1 cellular context compared by ENCODE assay signal in genomic region chr2:98734823-98735260, GRCh38.
TF ChIP-seq lines count a peak whose summit lies in the region.

No MANE protein-coding gene starts in this region.

TF ChIP-seq in K562, 482 proteins besides CTCF, POLR2A, EP300 and RAD21 (continued from another document and continues in another):
- TF ChIP-seq, protein P1, sequence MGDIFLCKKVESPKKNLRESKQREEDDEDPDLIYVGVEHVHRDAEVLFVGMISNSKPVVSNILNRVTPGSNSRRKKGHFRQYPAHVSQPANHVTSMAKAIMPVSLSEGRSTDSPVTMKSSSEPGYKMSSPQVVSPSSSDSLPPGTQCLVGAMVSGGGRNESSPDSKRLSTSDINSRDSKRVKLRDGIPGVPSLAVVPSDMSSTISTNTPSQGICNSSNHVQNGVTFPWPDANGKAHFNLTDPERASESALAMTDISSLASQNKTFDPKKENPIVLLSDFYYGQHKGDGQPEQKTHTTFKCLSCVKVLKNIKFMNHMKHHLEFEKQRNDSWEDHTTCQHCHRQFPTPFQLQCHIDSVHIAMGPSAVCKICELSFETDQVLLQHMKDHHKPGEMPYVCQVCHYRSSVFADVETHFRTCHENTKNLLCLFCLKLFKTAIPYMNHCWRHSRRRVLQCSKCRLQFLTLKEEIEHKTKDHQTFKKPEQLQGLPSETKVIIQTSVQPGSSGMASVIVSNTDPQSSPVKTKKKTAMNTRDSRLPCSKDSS (IDR thresholded peaks at IDR 0.05; ENCODE audit: low read depth, partially characterized antibody), result no peak
- TF ChIP-seq ZNF445 (CRISPR knock-in tag; IDR thresholded peaks at IDR 0.05; ENCODE audit: low read depth) (no peak), ZNF224 (CRISPR knock-in tag; IDR thresholded peaks at IDR 0.05) (no peak), MAFG (tag; conservative IDR thresholded peaks at IDR 0.05) (no peak), RCOR1 (IDR thresholded peaks at IDR 0.05; ENCODE audit: borderline replicate concordance in 1 of 2, low read depth in 2 of 2, low read length in 2 of 2) (peak; percentile 17 to 88; a peak in 2 of 4 replicates), CBX3 (IDR thresholded peaks at IDR 0.05; ENCODE audit: borderline replicate concordance in 1 of 2, low read length in 2 of 2) (0 out of 3 replicates have a peak, but pooled peaks of 1 of the 2 experiments have one; percentile 34), MTA2 (IDR thresholded peaks at IDR 0.05; ENCODE audit: low read depth) (peak; percentile 54), STAT5A (IDR thresholded peaks at IDR 0.05; ENCODE audit: borderline replicate concordance, low read length) (peak; percentile 87), ELF1 (tag; IDR thresholded peaks at IDR 0.05) (no peak), HNRNPL (IDR thresholded peaks at IDR 0.05; ENCODE audit: low read depth, low read length) (no peak), NR2C1 (IDR thresholded peaks at IDR 0.05) (no peak), NR2C1 (tag; IDR thresholded peaks at IDR 0.05) (no peak), SOX6 (IDR thresholded peaks at IDR 0.05) (peak; percentile 94), SAFB2 (IDR thresholded peaks at IDR 0.05; ENCODE audit: borderline replicate concordance, low read depth, low read length, severe bottlenecking) (no peak), SP2 (IDR thresholded peaks at IDR 0.05; ENCODE audit: extremely low read depth, low read depth, low read length, poor library complexity, severe bottlenecking) (no peak), RBM15 (IDR thresholded peaks at IDR 0.05; ENCODE audit: insufficient read depth, low read length) (no peak), SMAD3 (CRISPR knock-in tag; conservative IDR thresholded peaks at IDR 0.05) (no peak), ZFP91 (CRISPR knock-in tag; IDR thresholded peaks at IDR 0.05) (no peak), GABPA (tag; conservative IDR thresholded peaks at IDR 0.05; ENCODE audit: low read depth) (no peak), BRCA1 (IDR thresholded peaks at IDR 0.05) (no peak), BRCA1 (CRISPR knock-in tag; IDR thresholded peaks at IDR 0.05) (no peak), SMARCC2 (IDR thresholded peaks at IDR 0.05; ENCODE audit: low read depth) (no peak), ESRRA (IDR thresholded peaks at IDR 0.05; ENCODE audit: borderline replicate concordance, low read depth) (peak; percentile 27; the same call in 1 of the 2 replicates), TAL1 (IDR thresholded peaks at IDR 0.05) (peak; percentile 87), ZC3H4 (CRISPR knock-in tag; IDR thresholded peaks at IDR 0.05; ENCODE audit: borderline replicate concordance) (no peak), NFIC (IDR thresholded peaks at IDR 0.05) (peak; percentile 65), ERF (CRISPR knock-in tag; IDR thresholded peaks at IDR 0.05) (no peak), NCOR1 (IDR thresholded peaks at IDR 0.05) (peak; percentile 77), ZNF184 (CRISPR knock-in tag; IDR thresholded peaks at IDR 0.05) (no peak), HDAC1 (IDR thresholded peaks at IDR 0.05) (peak in 1 of 2 experiments; percentile 76; a peak in 2 of 4 replicates), TEAD4 (IDR thresholded peaks at IDR 0.05; ENCODE audit: low read length) (peak; percentile 87), TEAD4 (CRISPR knock-in tag; IDR thresholded peaks at IDR 0.05; ENCODE audit: borderline replicate concordance) (no peak), TBP (optimal IDR thresholded peaks at IDR 0.05; ENCODE audit: low read depth, low read length) (no peak), TGIF2 (CRISPR knock-in tag; IDR thresholded peaks at IDR 0.05) (no peak), DMBX1 (CRISPR knock-in tag; IDR thresholded peaks at IDR 0.05; ENCODE audit: borderline replicate concordance) (0 out of 2 replicates have a peak, but pooled peaks have one; percentile 32), U2AF1 (optimal IDR thresholded peaks at IDR 0.05; ENCODE audit: low read depth, low read length) (no peak), DPF2 (IDR thresholded peaks at IDR 0.05) (peak; percentile 49; the same call in 1 of the 2 replicates), BDP1 (IDR thresholded peaks at IDR 0.05; ENCODE audit: insufficient read depth, insufficient read length) (no peak), SMARCA4 (IDR thresholded peaks at IDR 0.05) (peak; percentile 46; the same call in 1 of the 2 replicates), NEUROD1 (IDR thresholded peaks at IDR 0.05; ENCODE audit: borderline replicate concordance, low read depth, low read length, partially characterized antibody) (no peak), ZNF77 (CRISPR knock-in tag; IDR thresholded peaks at IDR 0.05) (no peak), SIN3A (IDR thresholded peaks at IDR 0.05; ENCODE audit: borderline replicate concordance in 2 of 2, control insufficient read depth in 1 of 2, low read depth in 2 of 2, low read length in 2 of 2) (no peak), TBL1XR1 (IDR thresholded peaks at IDR 0.05; ENCODE audit: low read length in 2 of 2) (0 out of 4 replicates have a peak, but pooled peaks of 1 of the 2 experiments have one; percentile 27), BCOR (IDR thresholded peaks at IDR 0.05) (0 out of 2 replicates have a peak, but pooled peaks have one; percentile 23), SMAD2 (IDR thresholded peaks at IDR 0.05; ENCODE audit: low read depth, low read length) (no peak), MED1 (CRISPR knock-in tag; IDR thresholded peaks at IDR 0.05; ENCODE audit: borderline replicate concordance) (no peak), ZNF76 (CRISPR knock-in tag; IDR thresholded peaks at IDR 0.05; ENCODE audit: borderline replicate concordance) (no peak), KDM1A (IDR thresholded peaks at IDR 0.05) (peak; percentile 88 to 93), CBFA2T3 (IDR thresholded peaks at IDR 0.05) (peak; percentile 93), ARNT (IDR thresholded peaks at IDR 0.05) (peak in 1 of 2 experiments; percentile 65; a peak in 1 of 4 replicates), ZNF408 (CRISPR knock-in tag; IDR thresholded peaks at IDR 0.05; ENCODE audit: low read depth) (no peak), SNAPC5 (CRISPR knock-in tag; IDR thresholded peaks at IDR 0.05) (no peak), NFIX (CRISPR knock-in tag; IDR thresholded peaks at IDR 0.05; ENCODE audit: low read depth) (no peak), POLR2AphosphoS5 (IDR thresholded peaks at IDR 0.05; ENCODE audit: control insufficient read depth, insufficient read depth, low read depth, low read length) (peak; percentile 58; the same call in 1 of the 2 replicates), CCNT2 (IDR thresholded peaks at IDR 0.05; ENCODE audit: borderline replicate concordance, extremely low read depth, insufficient read length, low read depth, low read length) (peak; percentile 12), KHSRP (IDR thresholded peaks at IDR 0.05) (no peak), ETV6 (IDR thresholded peaks at IDR 0.05; ENCODE audit: borderline replicate concordance in 1 of 2, low read depth in 2 of 2, low read length in 1 of 2) (peak in 1 of 2 experiments; percentile 57; a peak in 1 of 4 replicates), ETV6 (CRISPR knock-in tag; IDR thresholded peaks at IDR 0.05; ENCODE audit: borderline replicate concordance) (no peak), KLF16 (IDR thresholded peaks at IDR 0.05) (peak; percentile 75), VEZF1 (CRISPR knock-in tag; IDR thresholded peaks at IDR 0.05) (no peak), EGR1 (conservative IDR thresholded peaks at IDR 0.05) (no peak), FOXM1 (IDR thresholded peaks at IDR 0.05; ENCODE audit: low read depth) (peak; percentile 74), FOXM1 (CRISPR knock-in tag; IDR thresholded peaks at IDR 0.05; ENCODE audit: low read depth) (no peak), SMARCB1 (IDR thresholded peaks at IDR 0.05; ENCODE audit: insufficient read length, low read depth) (no peak), MCM3 (IDR thresholded peaks at IDR 0.05) (no peak), ZNF780A (CRISPR knock-in tag; IDR thresholded peaks at IDR 0.05) (no peak), PPARD (CRISPR knock-in tag; IDR thresholded peaks at IDR 0.05) (no peak), TCF3 (CRISPR knock-in tag; IDR thresholded peaks at IDR 0.05) (peak; percentile 88), CXXC5 (CRISPR knock-in tag; IDR thresholded peaks at IDR 0.05) (peak; percentile 78), MAZ (CRISPR knock-in tag; conservative IDR thresholded peaks at IDR 0.05 in 1 of 2, IDR thresholded peaks at IDR 0.05 in 1 of 2) (0 out of 4 replicates have a peak, but pooled peaks of 1 of the 2 experiments have one; percentile 29), RNF2 (IDR thresholded peaks at IDR 0.05) (0 out of 2 replicates have a peak, but pooled peaks have one; percentile 47), ZBTB8A (IDR thresholded peaks at IDR 0.05; ENCODE audit: partially characterized antibody) (no peak), SMAD4 (CRISPR knock-in tag; conservative IDR thresholded peaks at IDR 0.05) (peak; percentile 35; the same call in 1 of the 2 replicates), MXD1 (CRISPR knock-in tag; IDR thresholded peaks at IDR 0.05; ENCODE audit: borderline replicate concordance, poor library complexity, severe bottlenecking) (no peak), ELF4 (CRISPR knock-in tag; IDR thresholded peaks at IDR 0.05) (no peak)
- TF ChIP-seq, protein P2, sequence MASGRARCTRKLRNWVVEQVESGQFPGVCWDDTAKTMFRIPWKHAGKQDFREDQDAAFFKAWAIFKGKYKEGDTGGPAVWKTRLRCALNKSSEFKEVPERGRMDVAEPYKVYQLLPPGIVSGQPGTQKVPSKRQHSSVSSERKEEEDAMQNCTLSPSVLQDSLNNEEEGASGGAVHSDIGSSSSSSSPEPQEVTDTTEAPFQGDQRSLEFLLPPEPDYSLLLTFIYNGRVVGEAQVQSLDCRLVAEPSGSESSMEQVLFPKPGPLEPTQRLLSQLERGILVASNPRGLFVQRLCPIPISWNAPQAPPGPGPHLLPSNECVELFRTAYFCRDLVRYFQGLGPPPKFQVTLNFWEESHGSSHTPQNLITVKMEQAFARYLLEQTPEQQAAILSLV (tag; IDR thresholded peaks at IDR 0.05), result no peak
- TF ChIP-seq, protein P3, sequence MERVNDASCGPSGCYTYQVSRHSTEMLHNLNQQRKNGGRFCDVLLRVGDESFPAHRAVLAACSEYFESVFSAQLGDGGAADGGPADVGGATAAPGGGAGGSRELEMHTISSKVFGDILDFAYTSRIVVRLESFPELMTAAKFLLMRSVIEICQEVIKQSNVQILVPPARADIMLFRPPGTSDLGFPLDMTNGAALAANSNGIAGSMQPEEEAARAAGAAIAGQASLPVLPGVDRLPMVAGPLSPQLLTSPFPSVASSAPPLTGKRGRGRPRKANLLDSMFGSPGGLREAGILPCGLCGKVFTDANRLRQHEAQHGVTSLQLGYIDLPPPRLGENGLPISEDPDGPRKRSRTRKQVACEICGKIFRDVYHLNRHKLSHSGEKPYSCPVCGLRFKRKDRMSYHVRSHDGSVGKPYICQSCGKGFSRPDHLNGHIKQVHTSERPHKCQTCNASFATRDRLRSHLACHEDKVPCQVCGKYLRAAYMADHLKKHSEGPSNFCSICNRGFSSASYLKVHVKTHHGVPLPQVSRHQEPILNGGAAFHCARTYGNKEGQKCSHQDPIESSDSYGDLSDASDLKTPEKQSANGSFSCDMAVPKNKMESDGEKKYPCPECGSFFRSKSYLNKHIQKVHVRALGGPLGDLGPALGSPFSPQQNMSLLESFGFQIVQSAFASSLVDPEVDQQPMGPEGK (CRISPR knock-in tag; IDR thresholded peaks at IDR 0.05; ENCODE audit: borderline replicate concordance), result no peak
